Comparison of ENCODE assay signal across 2 cellular contexts in genomic region chr9:123311250-123311753, GRCh38.
TF ChIP-seq lines count a peak whose summit lies in the region.

No MANE protein-coding gene starts in this region.

TF ChIP-seq in K562, 482 proteins besides CTCF, POLR2A, EP300 and RAD21:
- TF ChIP-seq CTBP1 (IDR thresholded peaks at IDR 0.05; ENCODE audit: borderline replicate concordance) (no peak), MITF (IDR thresholded peaks at IDR 0.05) (no peak), KAT2B (IDR thresholded peaks at IDR 0.05; ENCODE audit: low read depth, low read length) (no peak), UBTF (IDR thresholded peaks at IDR 0.05; ENCODE audit: borderline replicate concordance in 1 of 2, low read depth in 2 of 2, low read length in 2 of 2) (no peak), RBBP5 (IDR thresholded peaks at IDR 0.05; ENCODE audit: borderline replicate concordance, insufficient read depth, low read length, poor library complexity, severe bottlenecking) (no peak), TEAD4 (IDR thresholded peaks at IDR 0.05; ENCODE audit: low read length) (no peak), TEAD4 (CRISPR knock-in tag; IDR thresholded peaks at IDR 0.05; ENCODE audit: borderline replicate concordance) (no peak), ZFPM2 (CRISPR knock-in tag; IDR thresholded peaks at IDR 0.05) (no peak), PPARD (CRISPR knock-in tag; IDR thresholded peaks at IDR 0.05) (no peak), GATA2 (CRISPR knock-in tag; IDR thresholded peaks at IDR 0.05) (no peak), ZNF197 (CRISPR knock-in tag; IDR thresholded peaks at IDR 0.05; ENCODE audit: low read depth) (no peak)

TF ChIP-seq in HEK293T, 16 proteins besides CTCF, POLR2A, EP300 and RAD21:
- no peak for TF ChIP-seq PKNOX1 (IDR thresholded peaks at IDR 0.05)
- no peak for TF ChIP-seq ARNT (IDR thresholded peaks at IDR 0.05)
- no peak for TF ChIP-seq CTBP1 (IDR thresholded peaks at IDR 0.05; ENCODE audit: borderline replicate concordance)
- TF ChIP-seq FOXA1 (IDR thresholded peaks at IDR 0.05), result no peak
- no peak for TF ChIP-seq SUZ12 (IDR thresholded peaks at IDR 0.05)
- no peak for TF ChIP-seq HDGF (IDR thresholded peaks at IDR 0.05; ENCODE audit: borderline replicate concordance)
- no peak for TF ChIP-seq ZNF384 (IDR thresholded peaks at IDR 0.05)
- no peak for TF ChIP-seq FOXM1 (IDR thresholded peaks at IDR 0.05; ENCODE audit: borderline replicate concordance)
- TF ChIP-seq BHLHE40 (IDR thresholded peaks at IDR 0.05; ENCODE audit: borderline replicate concordance), result no peak
- no peak for TF ChIP-seq LEF1 (IDR thresholded peaks at IDR 0.05; ENCODE audit: borderline replicate concordance)
- TF ChIP-seq FOXK2 (IDR thresholded peaks at IDR 0.05), result no peak
- no peak for TF ChIP-seq NFRKB (IDR thresholded peaks at IDR 0.05)
- TF ChIP-seq L3MBTL2 (conservative IDR thresholded peaks at IDR 0.05), result no peak
- no peak for TF ChIP-seq TARDBP (IDR thresholded peaks at IDR 0.05)
- no peak for TF ChIP-seq SP1 (IDR thresholded peaks at IDR 0.05)
- no peak for TF ChIP-seq ELF4 (IDR thresholded peaks at IDR 0.05)
